ENCODE assay signal across 17 cellular contexts in genomic region chr12:467591-467990, GRCh38. TPM values are rescaled to one million over a fixed set of nuclear protein-coding genes. Genes with fewer than 3 reads are reported as not detected.
DNase-seq lines count a peak whose midpoint lies in the region; ATAC-seq and TF ChIP-seq lines count a peak whose summit lies in the region.
"Had no signal": no experiment of that assay in that cellular context is flagged by ENCODE, and none has a peak within 500 bp of the region (broad histone marks: within the 10 kb centered on the region; RNA-seq: fewer than 3 reads in every experiment).

No MANE protein-coding gene starts in this region.

- CTCF ChIA-PET in Panc1 (lab: Charles Lee): no interaction called here

- peaks cover 0 to 23% (median 0%) of the 10 kb centered on the region in 7 donors for H3K27me3 ChIP-seq in heart right ventricle
- H3K27me3 ChIP-seq in Panc1 (ENCODE audit: control insufficient read depth, insufficient read depth, low read length): no peaks in the 10 kb centered on the region
- H3K27me3 ChIP-seq in thoracic aorta (replicated peaks; ENCODE audit: insufficient read depth): no peaks in the 10 kb centered on the region

- H3K27ac ChIP-seq in heart right ventricle: peak overlapping the region in 7 of 10 donors; percentile 32 to 88 (median 81)
- no peak overlapping the region for H3K27ac ChIP-seq in Panc1 (ENCODE audit: low read length)
- H3K27ac ChIP-seq in thoracic aorta: peak overlapping the region; percentile 56 to 86

- intact Hi-C loops in heart right ventricle (cut with DNase I) (no loop called here), cardiac septum (cut with DNase I) (no loop called here), Panc1 (cut with micrococcal nuclease; ENCODE audit: unreplicated experiment) (no loop called here)

- H3K4me1 ChIP-seq in heart right ventricle: peaks cover 0 to 74% (median 8%) of the 10 kb centered on the region in 9 donors
- H3K4me1 ChIP-seq in Panc1 (ENCODE audit: control insufficient read depth, insufficient read depth, low read length): peaks cover 2% of the 10 kb centered on the region; the same call in 1 of the 2 replicates
- H3K4me1 ChIP-seq in thoracic aorta (ENCODE audit: control insufficient read depth in 1 of 2, low read depth in 2 of 2): peaks cover 20 to 83% of the 10 kb centered on the region in 2 donors

- no peak overlapping the region for H3K4me3 ChIP-seq in heart right ventricle
- H3K4me3 ChIP-seq in Panc1 (ENCODE audit: low read depth in 2 of 2, low read length in 2 of 2): no peak overlapping the region
- no peak overlapping the region for H3K4me3 ChIP-seq in fibroblast of villous mesenchyme (ENCODE audit: low read depth, low read length)
- H3K4me3 ChIP-seq in thoracic aorta: no peak overlapping the region
- H3K4me3 ChIP-seq: GM12878 had no signal

- no peak for ATAC-seq in heart right ventricle
- ATAC-seq in Panc1: no peak
- ATAC-seq in thoracic aorta (ENCODE audit: insufficient number of reproducible peaks, low FRiP score, low read depth): no peak
- ATAC-seq in GM18502 (IDR thresholded peaks at IDR 0.05; ENCODE audit: poor library complexity, unreplicated experiment): no peak
- ATAC-seq: GM12878, HCT116, PC-3 had no signal

- H3K9me3 ChIP-seq in heart right ventricle (no peaks in the 10 kb centered on the region), Panc1 (ENCODE audit: control insufficient read depth, insufficient read depth, low read depth, low read length) (no peaks in the 10 kb centered on the region), thoracic aorta (no peaks in the 10 kb centered on the region)

- WGBS in heart right ventricle, 2 donors: 81 to 88% methylated on average over 6 of the region's 6 CpGs

- in situ Hi-C loops in Panc1 (cut with HindIII; ENCODE audit: low pct_unique_long_range_greater_than_20kb, low sequenced_read_pairs): no loop called here

- POLR2A ChIA-PET in Panc1 (lab: Charles Lee): no interaction called here

- no TSS peak for BruUV-seq in Panc1 (replicated peaks; lab: Mats Ljungman, UMichigan)

- H3K36me3 ChIP-seq in heart right ventricle (no peaks in the 10 kb centered on the region), Panc1 (ENCODE audit: control insufficient read depth, insufficient read depth, low read length) (no peaks in the 10 kb centered on the region), thoracic aorta (no peaks in the 10 kb centered on the region)

- no peak for DNase-seq in heart right ventricle
- DNase-seq in cardiac septum (ENCODE audit: low spot score): no peak
- DNase-seq in Panc1 (ENCODE audit: low read depth, low spot score): no peak
- DNase-seq in fibroblast of villous mesenchyme (ENCODE audit: low read depth): peak; percentile 22
- DNase-seq in thoracic aorta (ENCODE audit: low spot score): no peak
- DNase-seq in SKM-1 (lab: John Stamatoyannopoulos, UW; ENCODE audit: unreplicated experiment): no peak
- DNase-seq in HCEC 1CT: no peak
- DNase-seq: CD4-positive, CD25-positive, alpha-beta regulatory T cell; DMS79; NCI-H1092 treated with DMSO at 0.1 percent for 48 hours; NCI-H1694; NCI-H69; NK-92 treated with Interleukin-12 subunit alpha and Interleukin-12 subunit beta, amount 100 ng/mL, for 24 hours; PC-3 had no signal

- TF ChIP-seq CTCF in heart right ventricle (IDR thresholded peaks at IDR 0.05) (no peak), Panc1 (IDR thresholded peaks at IDR 0.05) (peak; percentile 13; the same call in 1 of the 2 replicates), fibroblast of villous mesenchyme (IDR thresholded peaks at IDR 0.05; ENCODE audit: insufficient read depth, low read depth, low read length) (no peak), thoracic aorta (IDR thresholded peaks at IDR 0.05) (no peak)

RNA-seq across cellular contexts. Expression of gene B4GALNT3, which starts 7.9 kb away (rescaled TPM):
- total RNA-seq in heart right ventricle (10 to 100 TPM; 19.6 to 53.5 (median 36.5) TPM), cardiac septum (65.3 TPM), Panc1 (2021; ENCODE audit: unreplicated experiment) (2.3 TPM), fibroblast of villous mesenchyme (under 0.01 TPM in 2 replicates), thoracic aorta (10 to 100 TPM; 16.8 to 22.3 TPM)
- 10 to 100 TPM; 14.1 to 58.7 TPM for polyA plus RNA-seq in heart right ventricle
- 3.3 TPM for polyA plus RNA-seq in Panc1 (2012; ENCODE audit: insufficient read length)
